ENCODE assay signal across 12 cellular contexts in genomic region chr22:27554106-27554814, GRCh38.
A peak's percentile ranks its signal among the peaks of the same experiment; 100 is the strongest.
DNase-seq lines count a peak whose midpoint lies in the region; ATAC-seq and TF ChIP-seq lines count a peak whose summit lies in the region.
"Had no signal": no experiment of that assay in that cellular context is flagged by ENCODE, and none has a peak within 500 bp of the region (broad histone marks: within the 10 kb centered on the region; RNA-seq: fewer than 3 reads in every experiment).

No MANE protein-coding gene starts in this region.

- peaks cover 3% of the 10 kb centered on the region for H3K9me3 ChIP-seq in right cardiac atrium (ENCODE audit: control insufficient read depth, low read length)
- H3K9me3 ChIP-seq: adrenal gland, prostate gland had no signal

- H3K9me3 Mint-ChIP-seq in nephron progenitor cell, result no peaks in the 10 kb centered on the region
- H3K9me3 Mint-ChIP-seq: T-helper 2 cell treated with Interferon-gamma antibody and Interleukin-4, amounts not matched to agents 5 μg/mL and 100 μg/mL, for 36 hours had no signal

- H3K27ac Mint-ChIP-seq in nephron progenitor cell, result no peak overlapping the region
- H3K27ac Mint-ChIP-seq: T-helper 2 cell treated with Interferon-gamma antibody and Interleukin-4, amounts not matched to agents 5 μg/mL and 100 μg/mL, for 36 hours had no signal

- ATAC-seq in right cardiac atrium (peak; percentile 47 to 56), HG03175 (IDR thresholded peaks at IDR 0.05; ENCODE audit: unreplicated experiment) (no peak)
- ATAC-seq: left lobe of liver had no signal

- in situ Hi-C loops in astrocyte of the cerebellum (cut with HindIII; ENCODE audit: low sequenced_read_pairs), result no loop called here

- intact Hi-C loops in right cardiac atrium (cut with DNase I) (no loop called here), cardiac septum (cut with DNase I) (no loop called here)

- peaks cover 29% of the 10 kb centered on the region for H3K4me1 Mint-ChIP-seq in nephron progenitor cell

- peak in 2 of 3 donors; percentile 30 to 75 for DNase-seq in right cardiac atrium
- no peak for DNase-seq in cardiac septum (ENCODE audit: low spot score)
- peak; percentile 47 for DNase-seq in astrocyte of the cerebellum (ENCODE audit: low read depth)
- peak; percentile 52 for DNase-seq in iris pigment epithelial cell (ENCODE audit: low read depth)
- no peak for DNase-seq in NCI-H345 (lab: John Stamatoyannopoulos, UW)
- DNase-seq in nephron progenitor cell, result no peak
- no peak for DNase-seq in effector CD8-positive, alpha-beta T cell (lab: John Stamatoyannopoulos, UW)

- H3K4me1 ChIP-seq in right cardiac atrium (ENCODE audit: control insufficient read depth, insufficient read depth, low read length), result no peaks in the 10 kb centered on the region
- H3K4me1 ChIP-seq: adrenal gland, prostate gland had no signal

- H3K27ac ChIP-seq in right cardiac atrium (ENCODE audit: low read length), result no peak overlapping the region
- H3K27ac ChIP-seq: adrenal gland, prostate gland had no signal

- TF ChIP-seq CTCF in astrocyte of the cerebellum (IDR thresholded peaks at IDR 0.05; ENCODE audit: low read depth, low read length, missing control alignments) (no peak), nephron progenitor cell (IDR thresholded peaks at IDR 0.05) (no peak)

- no peaks in the 10 kb centered on the region for H3K27me3 ChIP-seq in right cardiac atrium (ENCODE audit: control insufficient read depth, insufficient read depth)
- H3K27me3 ChIP-seq: adrenal gland had no signal

- no peak overlapping the region for H3K4me3 Mint-ChIP-seq in nephron progenitor cell
- H3K4me3 Mint-ChIP-seq: T-helper 2 cell treated with Interferon-gamma antibody and Interleukin-4, amounts not matched to agents 5 μg/mL and 100 μg/mL, for 36 hours had no signal

- H3K27me3 Mint-ChIP-seq in nephron progenitor cell (ENCODE audit: low read depth, poor library complexity), result peaks cover 50% of the 10 kb centered on the region

- WGBS in right cardiac atrium, result 38% methylated on average over 14 of the region's 14 CpGs

- H3K4me3 ChIP-seq in right cardiac atrium (ENCODE audit: low read length), result no peak overlapping the region
- no peak overlapping the region for H3K4me3 ChIP-seq in astrocyte of the cerebellum (ENCODE audit: low read depth, low read length)
- H3K4me3 ChIP-seq: adrenal gland, prostate gland had no signal

- H3K36me3 Mint-ChIP-seq in nephron progenitor cell (ENCODE audit: low read depth), result no peaks in the 10 kb centered on the region

Comparison
In these comparisons a context has a peak if more than half of its experiments do, and no peak if none do; other contexts are left out.
1. DNase-seq: peak in right cardiac atrium (2 of 3), astrocyte of the cerebellum (single experiment) and iris pigment epithelial cell (single experiment); none in cardiac septum (single experiment), NCI-H345 (single experiment), nephron progenitor cell (single experiment) and effector CD8-positive, alpha-beta T cell (single experiment).